18 cellular contexts compared by ENCODE assay signal in genomic region chr7:1236831-1237701, GRCh38. TPM values are rescaled to one million over a fixed set of nuclear protein-coding genes. Genes with fewer than 3 reads are reported as not detected.
DNase-seq lines count a peak whose midpoint lies in the region; ATAC-seq, FAIRE-seq and TF ChIP-seq lines count a peak whose summit lies in the region.
"Had no signal": no experiment of that assay in that cellular context is flagged by ENCODE, and none has a peak within 500 bp of the region (broad histone marks: within the 10 kb centered on the region; RNA-seq: fewer than 3 reads in every experiment).

No MANE protein-coding gene starts in this region.

- DNase-seq in T-helper 1 cell: no peak
- DNase-seq in A673 (ENCODE audit: low spot score): no peak
- DNase-seq in T-helper 17 cell: no peak
- DNase-seq in left kidney (ENCODE audit: low read depth, low spot score): peak; percentile 67
- DNase-seq in HTR-8/SVneo (ENCODE audit: insufficient read length, low spot score): no peak
- no peak for DNase-seq in germinal center (ENCODE audit: low spot score)
- DNase-seq in NCI-H2107 (lab: John Stamatoyannopoulos, UW): no peak
- DNase-seq: anterior cingulate cortex; CD8-positive, alpha-beta T cell; erythroblast; NCI-H187; NCI-H510A; transverse colon; WERI-Rb-1 had no signal

- no peak for TF ChIP-seq CTCF in A673 (conservative IDR thresholded peaks at IDR 0.05; ENCODE audit: low read depth, low read length)

- H3K9me3 Mint-ChIP-seq in T-helper 1 cell treated with Interleukin-12 subunit alpha and Interleukin-12 subunit beta and Interleukin-4 antibody, amounts not matched to agents 30 μg/mL and 1 μg/mL, for 36 hours: no peaks in the 10 kb centered on the region
- H3K9me3 Mint-ChIP-seq: CD8-positive, alpha-beta T cell; memory B cell had no signal

- peak overlapping the region; percentile 81 for H3K27ac Mint-ChIP-seq in T-helper 1 cell treated with Interleukin-12 subunit alpha and Interleukin-12 subunit beta and Interleukin-4 antibody, amounts not matched to agents 30 μg/mL and 1 μg/mL, for 36 hours
- H3K27ac Mint-ChIP-seq in T-helper 17 cell: peak overlapping the region; percentile 77
- H3K27ac Mint-ChIP-seq: CD8-positive, alpha-beta T cell; memory B cell had no signal

- peaks cover 7% of the 10 kb centered on the region for H3K4me1 Mint-ChIP-seq in T-helper 1 cell treated with Interleukin-12 subunit alpha and Interleukin-12 subunit beta and Interleukin-4 antibody, amounts not matched to agents 30 μg/mL and 1 μg/mL, for 36 hours (ENCODE audit: low read depth)
- peaks cover 10% of the 10 kb centered on the region for H3K4me1 Mint-ChIP-seq in T-helper 17 cell
- H3K4me1 Mint-ChIP-seq: memory B cell had no signal

- H3K4me3 ChIP-seq in A673 (ENCODE audit: low read depth, low read length, poor library complexity, severe bottlenecking): peak overlapping the region; percentile 29
- H3K4me3 ChIP-seq: skin epidermis, transverse colon had no signal

- POLR2A ChIA-PET in A673 (lab: Charles Lee; ENCODE audit: low non-redundant PET): no interaction called here

- intact Hi-C loops in A673 (cut with micrococcal nuclease; ENCODE audit: unreplicated experiment): no loop called here

- no peaks in the 10 kb centered on the region for H3K36me3 ChIP-seq in A673 (ENCODE audit: insufficient read depth, low read length, poor library complexity, severe bottlenecking)
- H3K36me3 ChIP-seq: transverse colon, WERI-Rb-1 had no signal

- FAIRE-seq in HTR-8/SVneo (lab: Jason Lieb, UNC): no peak

- ATAC-seq in T-helper 17 cell: no peak
- ATAC-seq: CD8-positive, alpha-beta T cell had no signal

- peaks cover 64% of the 10 kb centered on the region for H3K27me3 Mint-ChIP-seq in T-helper 1 cell treated with Interleukin-12 subunit alpha and Interleukin-12 subunit beta and Interleukin-4 antibody, amounts not matched to agents 30 μg/mL and 1 μg/mL, for 36 hours (ENCODE audit: low read depth)
- peaks cover 44% of the 10 kb centered on the region for H3K27me3 Mint-ChIP-seq in T-helper 17 cell

- H3K9me3 ChIP-seq in A673 (ENCODE audit: low read depth, low read length, poor library complexity, severe bottlenecking) (no peaks in the 10 kb centered on the region), T-helper 17 cell (ENCODE audit: control insufficient read depth, low read length, poor library complexity, severe bottlenecking) (no peaks in the 10 kb centered on the region)
- H3K9me3 ChIP-seq: transverse colon had no signal

- BruUV-seq in A673 (replicated peaks; lab: Mats Ljungman, UMichigan): no TSS peak

- H3K36me3 Mint-ChIP-seq in T-helper 1 cell treated with Interleukin-12 subunit alpha and Interleukin-12 subunit beta and Interleukin-4 antibody, amounts not matched to agents 30 μg/mL and 1 μg/mL, for 36 hours (ENCODE audit: low read depth): peaks cover 7% of the 10 kb centered on the region
- H3K36me3 Mint-ChIP-seq in T-helper 17 cell (ENCODE audit: low read depth): peaks cover 7% of the 10 kb centered on the region
- H3K36me3 Mint-ChIP-seq: CD8-positive, alpha-beta T cell; memory B cell had no signal

- peaks cover 84% of the 10 kb centered on the region for H3K27me3 ChIP-seq in A673 (replicated peaks; ENCODE audit: insufficient read depth, low read depth, low read length, poor library complexity)

- peaks cover 52% of the 10 kb centered on the region for H3K4me1 ChIP-seq in A673 (ENCODE audit: insufficient read depth, low read length, poor library complexity, severe bottlenecking)

- H3K4me3 Mint-ChIP-seq in T-helper 1 cell treated with Interleukin-12 subunit alpha and Interleukin-12 subunit beta and Interleukin-4 antibody, amounts not matched to agents 30 μg/mL and 1 μg/mL, for 36 hours: no peak overlapping the region
- peak overlapping the region; percentile 63 for H3K4me3 Mint-ChIP-seq in T-helper 17 cell
- H3K4me3 Mint-ChIP-seq: CD8-positive, alpha-beta T cell; memory B cell had no signal

- CTCF ChIA-PET in A673 (lab: Charles Lee): no interaction called here

- H3K27ac ChIP-seq in A673 (ENCODE audit: low read depth, low read length, poor library complexity, severe bottlenecking): no peak overlapping the region
- H3K27ac ChIP-seq: skin epidermis, transverse colon, WERI-Rb-1 had no signal

RNA-seq across cellular contexts. Expression of gene UNCX, which starts 4.4 kb away (rescaled TPM):
- 1.2 and 1.9 TPM in 2 replicates for total RNA-seq in A673 (2021)
- total RNA-seq in T-helper 17 cell: not detected
- total RNA-seq: CD8-positive, alpha-beta T cell; omental fat pad; transverse colon had no signal
